ENCODE assay signal across 10 cellular contexts in the genomic region with DNA sequence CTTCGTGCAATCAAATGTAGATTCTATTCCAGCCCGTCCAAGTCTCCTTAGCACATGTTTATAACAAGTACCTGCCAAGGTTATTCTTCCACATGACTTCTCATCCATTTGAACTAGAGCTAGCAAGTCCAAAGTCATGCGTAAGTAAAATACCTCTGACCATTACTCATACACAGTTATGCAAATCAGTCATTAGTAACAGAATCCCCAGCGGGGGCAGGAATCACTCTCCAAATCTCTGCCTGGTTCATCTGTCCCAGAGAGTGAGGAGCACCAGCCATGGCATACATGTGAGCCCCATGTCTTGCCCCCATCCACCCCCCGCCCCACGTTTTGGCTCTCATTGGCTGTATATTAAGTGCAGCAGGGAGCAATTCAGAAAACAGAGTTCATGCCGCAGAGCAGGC. TPM values are rescaled to one million over a fixed set of nuclear protein-coding genes. Genes with fewer than 3 reads are reported as not detected.
DNase-seq lines count a peak whose midpoint lies in the region; ATAC-seq and TF ChIP-seq lines count a peak whose summit lies in the region.
"Had no signal": no experiment of that assay in that cellular context is flagged by ENCODE, and none has a peak within 500 bp of the region (broad histone marks: within the 10 kb centered on the region; RNA-seq: fewer than 3 reads in every experiment).

No MANE protein-coding gene starts in this region.

- no peak overlapping the region for H3K4me3 ChIP-seq in SJSA1
- H3K4me3 ChIP-seq in fibroblast of mammary gland (ENCODE audit: control insufficient read depth, low read depth, low read length) = no peak overlapping the region

- H3K4me1 Mint-ChIP-seq in activated CD4-positive, alpha-beta T cell treated with anti-CD3 and anti-CD28 coated beads, Interleukin-2, amount 10 ng/mL, durations not matched to agents 7 days and 5 days = no peaks in the 10 kb centered on the region
- H3K4me1 Mint-ChIP-seq: activated naive CD8-positive, alpha-beta T cell treated with anti-CD3 and anti-CD28 coated beads, Interleukin-2, amount 10 ng/mL, durations not matched to agents 7 days and 5 days had no signal

- POLR2A ChIA-PET in activated CD4-positive, alpha-beta T cell treated with anti-CD3 and anti-CD28 coated beads, Interleukin-2, amount 10 ng/mL, durations not matched to agents 7 days and 5 days (lab: Charles Lee) = no interaction called here

- no peak for TF ChIP-seq CTCF in fibroblast of mammary gland (conservative IDR thresholded peaks at IDR 0.05; ENCODE audit: control insufficient read depth, insufficient read depth, low read depth, low read length)

- CTCF ChIA-PET in activated CD4-positive, alpha-beta T cell treated with anti-CD3 and anti-CD28 coated beads, Interleukin-2, amount 10 ng/mL, durations not matched to agents 7 days and 5 days (lab: Charles Lee) = interaction anchor here (1.1 kb wide), 1 partner anchor 39 kb away, joined by 3 read pairs; no protein-coding TSS in a partner anchor

- no peaks in the 10 kb centered on the region for H3K36me3 ChIP-seq in SJSA1

- peak; percentile 91 for DNase-seq in ELR (ENCODE audit: low read depth)
- DNase-seq in SJSA1 (ENCODE audit: low read depth in 1 of 2, low spot score in 2 of 2) = peak; percentile 65 to 68
- DNase-seq in fibroblast of mammary gland (ENCODE audit: low read depth) = peak; percentile 94
- DNase-seq in renal cortical epithelial cell (ENCODE audit: low read depth) = peak; percentile 100
- DNase-seq in activated CD4-positive, alpha-beta T cell treated with anti-CD3 and anti-CD28 coated beads, Interleukin-2, amount 10 ng/mL, durations not matched to agents 7 days and 5 days = no peak
- no peak for DNase-seq in NCI-H1105 treated with DMSO at 0.1 percent for 48 hours (lab: John Stamatoyannopoulos, UW)
- DNase-seq in T-helper 9 cell = no peak
- DNase-seq: activated naive CD8-positive, alpha-beta T cell treated with anti-CD3 and anti-CD28 coated beads, Interleukin-2, amount 10 ng/mL, durations not matched to agents 7 days and 5 days had no signal

- no peak for ATAC-seq in HG03342 (IDR thresholded peaks at IDR 0.05; ENCODE audit: unreplicated experiment)

- no peak overlapping the region for H3K27ac Mint-ChIP-seq in activated CD4-positive, alpha-beta T cell treated with anti-CD3 and anti-CD28 coated beads, Interleukin-2, amount 10 ng/mL, durations not matched to agents 7 days and 5 days
- H3K27ac Mint-ChIP-seq: activated naive CD8-positive, alpha-beta T cell treated with anti-CD3 and anti-CD28 coated beads, Interleukin-2, amount 10 ng/mL, durations not matched to agents 7 days and 5 days had no signal

- H3K27me3 Mint-ChIP-seq in activated CD4-positive, alpha-beta T cell treated with anti-CD3 and anti-CD28 coated beads, Interleukin-2, amount 10 ng/mL, durations not matched to agents 7 days and 5 days = no peaks in the 10 kb centered on the region

- H3K4me1 ChIP-seq in SJSA1 (replicated peaks) = peaks cover 31% of the 10 kb centered on the region

- peak overlapping the region; percentile 48 for H3K27ac ChIP-seq in SJSA1

- H3K9me3 ChIP-seq in SJSA1 (replicated peaks) = no peaks in the 10 kb centered on the region

- H3K4me3 Mint-ChIP-seq in activated CD4-positive, alpha-beta T cell treated with anti-CD3 and anti-CD28 coated beads, Interleukin-2, amount 10 ng/mL, durations not matched to agents 7 days and 5 days = no peak overlapping the region
- H3K4me3 Mint-ChIP-seq: activated naive CD8-positive, alpha-beta T cell treated with anti-CD3 and anti-CD28 coated beads, Interleukin-2, amount 10 ng/mL, durations not matched to agents 7 days and 5 days had no signal

- H3K9me3 Mint-ChIP-seq in activated CD4-positive, alpha-beta T cell treated with anti-CD3 and anti-CD28 coated beads, Interleukin-2, amount 10 ng/mL, durations not matched to agents 7 days and 5 days = no peaks in the 10 kb centered on the region
- H3K9me3 Mint-ChIP-seq: activated naive CD8-positive, alpha-beta T cell treated with anti-CD3 and anti-CD28 coated beads, Interleukin-2, amount 10 ng/mL, durations not matched to agents 7 days and 5 days had no signal

- no peaks in the 10 kb centered on the region for H3K36me3 Mint-ChIP-seq in activated CD4-positive, alpha-beta T cell treated with anti-CD3 and anti-CD28 coated beads, Interleukin-2, amount 10 ng/mL, durations not matched to agents 7 days and 5 days (ENCODE audit: low read depth)
- H3K36me3 Mint-ChIP-seq: activated naive CD8-positive, alpha-beta T cell treated with anti-CD3 and anti-CD28 coated beads, Interleukin-2, amount 10 ng/mL, durations not matched to agents 7 days and 5 days had no signal

- no peaks in the 10 kb centered on the region for H3K27me3 ChIP-seq in SJSA1 (replicated peaks)

RNA-seq across cellular contexts. Expression of gene SRL, which starts 27.7 kb away (rescaled TPM):
- total RNA-seq in SJSA1 (2014; rRNA removed; shearing (Covaris generic)) = 0.05 and 0.31 TPM in 2 replicates
- total RNA-seq in renal cortical epithelial cell = 0.20 TPM in 1 of 2 replicates, not detected in the other
- total RNA-seq in activated CD4-positive, alpha-beta T cell treated with anti-CD3 and anti-CD28 coated beads, Interleukin-2, amount 10 ng/mL, durations not matched to agents 7 days and 5 days = not detected
- total RNA-seq: activated naive CD8-positive, alpha-beta T cell treated with anti-CD3 and anti-CD28 coated beads, Interleukin-2, amount 10 ng/mL, durations not matched to agents 7 days and 5 days; T-helper 2 cell treated with Interferon-gamma antibody and Interleukin-4, amounts not matched to agents 100 ng/mL and 5 ng/mL, for 36 hours had no signal

RNA-seq across cellular contexts. Expression of gene TFAP4, which starts 58.6 kb away (rescaled TPM):
- total RNA-seq in SJSA1 (2014; rRNA removed; shearing (Covaris generic)) = 2.9 and 7.1 TPM in 2 replicates
- 1.2 and 2.0 TPM in 2 replicates for total RNA-seq in renal cortical epithelial cell
- 10 to 100 TPM; 19.3 to 19.7 TPM for total RNA-seq in activated CD4-positive, alpha-beta T cell treated with anti-CD3 and anti-CD28 coated beads, Interleukin-2, amount 10 ng/mL, durations not matched to agents 7 days and 5 days

Comparison
In these comparisons a context has a peak if more than half of its experiments do, and no peak if none do; other contexts are left out.
1. DNase-seq: peak in ELR (single experiment), SJSA1 (2 of 2), fibroblast of mammary gland (single experiment) and renal cortical epithelial cell (single experiment); none in activated CD4-positive, alpha-beta T cell treated with anti-CD3 and anti-CD28 coated beads, Interleukin-2, amount 10 ng/mL, durations not matched to agents 7 days and 5 days (single experiment), NCI-H1105 treated with DMSO at 0.1 percent for 48 hours (single experiment) and T-helper 9 cell (single experiment).